9 cellular contexts compared by ENCODE assay signal in genomic region chr13:38530492-38530891, GRCh38.
DNase-seq lines count a peak whose midpoint lies in the region; ATAC-seq, FAIRE-seq and TF ChIP-seq lines count a peak whose summit lies in the region.
"Had no signal": no experiment of that assay in that cellular context is flagged by ENCODE, and none has a peak within 500 bp of the region (broad histone marks: within the 10 kb centered on the region; RNA-seq: fewer than 3 reads in every experiment).

No MANE protein-coding gene starts in this region.

- no peaks in the 10 kb centered on the region for H3K36me3 ChIP-seq in kidney epithelial cell (ENCODE audit: control insufficient read depth, insufficient read depth, low read length)

- H3K9me3 Mint-ChIP-seq in activated CD4-positive, alpha-beta memory T cell treated with anti-CD3 and anti-CD28 coated beads for 36 hours: no peaks in the 10 kb centered on the region

- peak; percentile 5 to 14 for DNase-seq in AML-193 (lab: John Stamatoyannopoulos, UW)
- DNase-seq in kidney epithelial cell (ENCODE audit: low read depth): no peak
- DNase-seq in activated CD4-positive, alpha-beta memory T cell treated with anti-CD3 and anti-CD28 coated beads for 36 hours: no peak
- no peak for DNase-seq in NCI-H524 treated with DMSO at 0.1 percent for 48 hours (lab: John Stamatoyannopoulos, UW)
- DNase-seq in GM19239 (ENCODE audit: insufficient read length, low spot score): no peak
- DNase-seq: T-helper 9 cell had no signal

- peak; percentile 27 for TF ChIP-seq CTCF in kidney epithelial cell (IDR thresholded peaks at IDR 0.05; ENCODE audit: insufficient read depth, low read length, poor library complexity, severe bottlenecking)

- ATAC-seq in GM21526 (IDR thresholded peaks at IDR 0.05; ENCODE audit: low FRiP score, unreplicated experiment): peak; percentile 66
- ATAC-seq in SK-N-SH treated with all-trans-retinoic acid at 6 μM for 48 hours: peak; percentile 45; the same call in 1 of the 3 replicates
- no peak for ATAC-seq in HG03439 (IDR thresholded peaks at IDR 0.05; ENCODE audit: unreplicated experiment)

- CTCF ChIA-PET in activated CD4-positive, alpha-beta memory T cell treated with anti-CD3 and anti-CD28 coated beads for 36 hours (lab: Charles Lee): no interaction called here

- no peak for FAIRE-seq in GM19239 (lab: Jason Lieb, UNC)

- no peak overlapping the region for H3K4me3 Mint-ChIP-seq in activated CD4-positive, alpha-beta memory T cell treated with anti-CD3 and anti-CD28 coated beads for 36 hours

- H3K27me3 ChIP-seq in kidney epithelial cell (ENCODE audit: control insufficient read depth, insufficient read depth, low read length): no peaks in the 10 kb centered on the region

- POLR2A ChIA-PET in activated CD4-positive, alpha-beta memory T cell treated with anti-CD3 and anti-CD28 coated beads for 36 hours (lab: Charles Lee): no interaction called here

- no peaks in the 10 kb centered on the region for H3K27me3 Mint-ChIP-seq in activated CD4-positive, alpha-beta memory T cell treated with anti-CD3 and anti-CD28 coated beads for 36 hours

- H3K27ac Mint-ChIP-seq in activated CD4-positive, alpha-beta memory T cell treated with anti-CD3 and anti-CD28 coated beads for 36 hours: no peak overlapping the region

- no peaks in the 10 kb centered on the region for H3K36me3 Mint-ChIP-seq in activated CD4-positive, alpha-beta memory T cell treated with anti-CD3 and anti-CD28 coated beads for 36 hours

- no peaks in the 10 kb centered on the region for H3K4me1 Mint-ChIP-seq in activated CD4-positive, alpha-beta memory T cell treated with anti-CD3 and anti-CD28 coated beads for 36 hours (ENCODE audit: low read depth)

- intact Hi-C loops in activated CD4-positive, alpha-beta memory T cell treated with anti-CD3 and anti-CD28 coated beads for 36 hours (cut with micrococcal nuclease): no loop called here

- H3K4me3 ChIP-seq in kidney epithelial cell (ENCODE audit: low read depth, low read length): no peak overlapping the region

TF ChIP-seq in SK-N-SH treated with all-trans-retinoic acid at 6 μM for 48 hours, 23 proteins besides CTCF, POLR2A, EP300 and RAD21:
- TF ChIP-seq TOX (CRISPR knock-in tag; IDR thresholded peaks at IDR 0.05; ENCODE audit: borderline replicate concordance) (no peak), ZFP3 (CRISPR knock-in tag; IDR thresholded peaks at IDR 0.05) (no peak), BACH2 (CRISPR knock-in tag; IDR thresholded peaks at IDR 0.05; ENCODE audit: borderline replicate concordance) (no peak), PPARA (CRISPR knock-in tag; IDR thresholded peaks at IDR 0.05; ENCODE audit: borderline replicate concordance) (no peak), TCF4 (CRISPR knock-in tag; IDR thresholded peaks at IDR 0.05; ENCODE audit: borderline replicate concordance) (no peak), ARNTL (CRISPR knock-in tag; IDR thresholded peaks at IDR 0.05; ENCODE audit: borderline replicate concordance, low read depth) (no peak)
- TF ChIP-seq, protein P1, sequence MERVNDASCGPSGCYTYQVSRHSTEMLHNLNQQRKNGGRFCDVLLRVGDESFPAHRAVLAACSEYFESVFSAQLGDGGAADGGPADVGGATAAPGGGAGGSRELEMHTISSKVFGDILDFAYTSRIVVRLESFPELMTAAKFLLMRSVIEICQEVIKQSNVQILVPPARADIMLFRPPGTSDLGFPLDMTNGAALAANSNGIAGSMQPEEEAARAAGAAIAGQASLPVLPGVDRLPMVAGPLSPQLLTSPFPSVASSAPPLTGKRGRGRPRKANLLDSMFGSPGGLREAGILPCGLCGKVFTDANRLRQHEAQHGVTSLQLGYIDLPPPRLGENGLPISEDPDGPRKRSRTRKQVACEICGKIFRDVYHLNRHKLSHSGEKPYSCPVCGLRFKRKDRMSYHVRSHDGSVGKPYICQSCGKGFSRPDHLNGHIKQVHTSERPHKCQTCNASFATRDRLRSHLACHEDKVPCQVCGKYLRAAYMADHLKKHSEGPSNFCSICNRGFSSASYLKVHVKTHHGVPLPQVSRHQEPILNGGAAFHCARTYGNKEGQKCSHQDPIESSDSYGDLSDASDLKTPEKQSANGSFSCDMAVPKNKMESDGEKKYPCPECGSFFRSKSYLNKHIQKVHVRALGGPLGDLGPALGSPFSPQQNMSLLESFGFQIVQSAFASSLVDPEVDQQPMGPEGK (CRISPR knock-in tag; IDR thresholded peaks at IDR 0.05; ENCODE audit: borderline replicate concordance): no peak

Comparison
In these comparisons a context has a peak if more than half of its experiments do, and no peak if none do; other contexts are left out.
1. DNase-seq: peak in AML-193 (2 of 2); none in kidney epithelial cell (single experiment), activated CD4-positive, alpha-beta memory T cell treated with anti-CD3 and anti-CD28 coated beads for 36 hours (single experiment), NCI-H524 treated with DMSO at 0.1 percent for 48 hours (single experiment) and GM19239 (single experiment).